In genomic region chr10:122112021-122112616, GRCh38 we compare ENCODE assay signal across 8 cellular contexts.
DNase-seq lines count a peak whose midpoint lies in the region; ATAC-seq and TF ChIP-seq lines count a peak whose summit lies in the region.

No MANE protein-coding gene starts in this region.

- TF ChIP-seq RAD21 in Ishikawa (IDR thresholded peaks at IDR 0.05; ENCODE audit: low read depth): no peak

- DNase-seq in AG08395 (ENCODE audit: low spot score): peak; percentile 27
- no peak for DNase-seq in coronary artery (ENCODE audit: low spot score)
- no peak for DNase-seq in stimulated activated CD8-positive, alpha-beta memory T cell treated with anti-CD3 and anti-CD28 coated beads, Interleukin-4, amount 100 ng/mL, for 48 hours
- no peak for DNase-seq in HUDEP-2 (lab: John Stamatoyannopoulos, UW; ENCODE audit: unreplicated experiment in 76 of 76)
- DNase-seq in NCI-H1930 (lab: John Stamatoyannopoulos, UW): no peak

- H3K36me3 ChIP-seq in muscle layer of colon (ENCODE audit: insufficient read depth, low read length): no peaks in the 10 kb centered on the region

- TF ChIP-seq CTCF in coronary artery (IDR thresholded peaks at IDR 0.05): no peak

- peak overlapping the region; percentile 79 for H3K9ac ChIP-seq in muscle layer of colon (ENCODE audit: low read length)

- H3K27me3 ChIP-seq in muscle layer of colon (ENCODE audit: control insufficient read depth in 1 of 2, insufficient read depth in 2 of 2, low read length in 2 of 2): no peaks in the 10 kb centered on the region

- H3K9me3 ChIP-seq in muscle layer of colon (ENCODE audit: low read length): no peaks in the 10 kb centered on the region

- peaks cover 40% of the 10 kb centered on the region for H3K4me1 ChIP-seq in muscle layer of colon (ENCODE audit: insufficient read depth, low read length)

- H3K4me3 ChIP-seq in coronary artery (peak overlapping the region; percentile 88), muscle layer of colon (ENCODE audit: low read depth in 1 of 2, low read length in 2 of 2) (peak overlapping the region; percentile 22 to 59)

- H3K27ac ChIP-seq in coronary artery: peak overlapping the region; percentile 99 to 100
- peak overlapping the region; percentile 96 for H3K27ac ChIP-seq in muscle layer of colon (ENCODE audit: low read depth, low read length)

- TF ChIP-seq EP300 in Ishikawa (IDR thresholded peaks at IDR 0.05; ENCODE audit: borderline replicate concordance): no peak

- no peak for ATAC-seq in GM18858 (IDR thresholded peaks at IDR 0.05; ENCODE audit: unreplicated experiment)

TF ChIP-seq in Ishikawa, 13 proteins besides CTCF, POLR2A, EP300 and RAD21:
- TF ChIP-seq REST (IDR thresholded peaks at IDR 0.05; ENCODE audit: low read depth) (0 out of 2 replicates have a peak, but pooled peaks have one; percentile 4), CREB1 (IDR thresholded peaks at IDR 0.05; ENCODE audit: low read depth) (no peak), MAX (IDR thresholded peaks at IDR 0.05) (no peak), NFIC (IDR thresholded peaks at IDR 0.05) (no peak), FOXM1 (IDR thresholded peaks at IDR 0.05; ENCODE audit: borderline replicate concordance, low read depth) (no peak), USF1 (IDR thresholded peaks at IDR 0.05) (no peak), ZBTB7A (IDR thresholded peaks at IDR 0.05; ENCODE audit: low read depth) (no peak)
